8 cellular contexts compared by ENCODE assay signal in the genomic region with DNA sequence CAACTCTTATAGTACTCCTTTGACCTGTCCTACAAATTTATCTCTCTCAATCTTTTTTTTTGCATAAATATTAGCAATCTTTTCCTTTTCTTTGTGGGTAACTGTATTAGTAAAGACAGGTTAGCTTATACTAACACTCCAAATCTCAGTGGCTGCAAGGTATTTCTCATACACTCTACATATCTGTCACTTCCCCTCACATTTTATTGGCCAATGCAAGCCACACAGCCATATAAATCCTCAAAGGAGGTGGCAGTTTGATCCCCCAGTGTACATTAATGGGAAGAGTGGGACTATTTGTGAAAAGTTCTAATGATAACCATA. TPM values are rescaled to one million over a fixed set of nuclear protein-coding genes. Genes with fewer than 3 reads are reported as not detected.
DNase-seq lines count a peak whose midpoint lies in the region; ATAC-seq, FAIRE-seq and TF ChIP-seq lines count a peak whose summit lies in the region.

No MANE protein-coding gene starts in this region.

- FAIRE-seq in kidney (lab: Jason Lieb, UNC): no peak

- H3K4me1 ChIP-seq in kidney (ENCODE audit: control insufficient read depth in 1 of 2, insufficient read depth in 1 of 2, low read depth in 1 of 2, low read length in 2 of 2): peaks cover 0 to 5% of the 10 kb centered on the region in 2 donors

- no peaks in the 10 kb centered on the region for H3K9me3 ChIP-seq in kidney (ENCODE audit: control insufficient read depth in 1 of 2, low read length in 2 of 2)

- intact Hi-C loops in kidney (cut with DNase I): loop anchor here (10.0 kb wide), 1 partner anchor 167 kb away; no protein-coding TSS in a partner anchor

- peaks cover 0 to 3% of the 10 kb centered on the region in 2 donors for H3K36me3 ChIP-seq in kidney (ENCODE audit: control insufficient read depth in 1 of 2, insufficient read depth in 2 of 2, low read length in 2 of 2)

- ATAC-seq in HG02870 (IDR thresholded peaks at IDR 0.05; ENCODE audit: unreplicated experiment): peak; percentile 47

- TF ChIP-seq CTCF in GM12875 (IDR thresholded peaks at IDR 0.05; ENCODE audit: borderline replicate concordance, insufficient read depth, low read depth, low read length) (no peak), kidney (IDR thresholded peaks at IDR 0.05; ENCODE audit: borderline replicate concordance, extremely low read depth, insufficient read depth) (no peak)

- H3K4me3 ChIP-seq in GM12875 (ENCODE audit: low read depth, low read length): peak overlapping the region; percentile 23
- peak overlapping the region; percentile 68 to 74 for H3K4me3 ChIP-seq in kidney (ENCODE audit: low read length in 2 of 2)

- peak; percentile 42 for DNase-seq in SKM-1 (lab: John Stamatoyannopoulos, UW; ENCODE audit: unreplicated experiment)
- DNase-seq in kidney: no peak
- DNase-seq in NCI-H1694 (lab: John Stamatoyannopoulos, UW): no peak
- DNase-seq in NCI-H1048 (lab: John Stamatoyannopoulos, UW): no peak
- no peak for DNase-seq in NCI-H1436 treated with DMSO at 0.1 percent for 48 hours (lab: John Stamatoyannopoulos, UW)
- DNase-seq in stimulated activated CD8-positive, alpha-beta memory T cell treated with anti-CD3 and anti-CD28 coated beads, Interleukin-4, amount 100 ng/mL, for 48 hours: no peak

- peak overlapping the region in 1 of 2 donors; percentile 22 for H3K9ac ChIP-seq in kidney (ENCODE audit: low read length in 2 of 2)

- H3K27ac ChIP-seq in kidney (ENCODE audit: low read depth in 2 of 2, low read length in 2 of 2): no peak overlapping the region

RNA-seq across cellular contexts. Expression of gene EED, which starts 42.6 kb away (rescaled TPM):
- total RNA-seq in kidney: 21.1 TPM
- polyA plus RNA-seq in kidney (ENCODE audit: insufficient read depth, low read depth, low replicate concordance): 14.9 TPM
